Comparison of ENCODE assay signal across 1 cellular context in the genomic region with DNA sequence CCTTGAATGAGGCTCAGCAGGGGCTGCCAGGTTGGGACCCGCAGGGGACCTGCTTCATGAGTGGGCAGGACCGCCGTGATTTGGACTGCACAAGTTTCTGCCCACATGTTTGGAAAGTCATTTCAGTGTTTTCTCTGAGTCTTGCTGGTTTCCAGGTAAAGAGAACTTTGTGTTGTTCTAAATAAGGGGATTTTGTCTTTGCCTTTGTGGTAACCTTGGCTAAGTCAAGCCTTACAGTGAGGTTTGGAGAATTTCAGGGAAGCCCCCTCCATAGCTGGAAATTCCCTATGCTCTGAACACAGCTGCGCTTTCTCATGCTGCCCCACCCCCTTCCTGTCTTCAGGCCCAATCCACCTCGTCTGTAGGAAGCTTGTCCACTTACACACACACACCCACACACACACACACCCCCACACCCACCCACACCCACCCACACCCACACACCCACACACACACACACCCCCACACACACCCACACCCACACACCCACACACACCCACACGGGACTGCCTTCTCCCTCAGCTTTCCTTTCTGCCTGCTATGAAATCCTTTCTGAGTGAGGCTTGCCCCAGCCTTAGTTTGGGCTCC.
TF ChIP-seq lines count a peak whose summit lies in the region.

No MANE protein-coding gene starts in this region.

TF ChIP-seq in GM23338, 12 proteins besides CTCF, POLR2A, EP300 and RAD21 (continued from another document):
- no peak for TF ChIP-seq ETS1 (IDR thresholded peaks at IDR 0.05)
- TF ChIP-seq CREB1 (CRISPR knock-in tag; IDR thresholded peaks at IDR 0.05; ENCODE audit: low read depth), result no peak
- TF ChIP-seq POLR2AphosphoS5 (IDR thresholded peaks at IDR 0.05; ENCODE audit: low read depth), result no peak
- no peak for TF ChIP-seq ZNF462 (CRISPR knock-in tag; IDR thresholded peaks at IDR 0.05)
- TF ChIP-seq, protein P1, sequence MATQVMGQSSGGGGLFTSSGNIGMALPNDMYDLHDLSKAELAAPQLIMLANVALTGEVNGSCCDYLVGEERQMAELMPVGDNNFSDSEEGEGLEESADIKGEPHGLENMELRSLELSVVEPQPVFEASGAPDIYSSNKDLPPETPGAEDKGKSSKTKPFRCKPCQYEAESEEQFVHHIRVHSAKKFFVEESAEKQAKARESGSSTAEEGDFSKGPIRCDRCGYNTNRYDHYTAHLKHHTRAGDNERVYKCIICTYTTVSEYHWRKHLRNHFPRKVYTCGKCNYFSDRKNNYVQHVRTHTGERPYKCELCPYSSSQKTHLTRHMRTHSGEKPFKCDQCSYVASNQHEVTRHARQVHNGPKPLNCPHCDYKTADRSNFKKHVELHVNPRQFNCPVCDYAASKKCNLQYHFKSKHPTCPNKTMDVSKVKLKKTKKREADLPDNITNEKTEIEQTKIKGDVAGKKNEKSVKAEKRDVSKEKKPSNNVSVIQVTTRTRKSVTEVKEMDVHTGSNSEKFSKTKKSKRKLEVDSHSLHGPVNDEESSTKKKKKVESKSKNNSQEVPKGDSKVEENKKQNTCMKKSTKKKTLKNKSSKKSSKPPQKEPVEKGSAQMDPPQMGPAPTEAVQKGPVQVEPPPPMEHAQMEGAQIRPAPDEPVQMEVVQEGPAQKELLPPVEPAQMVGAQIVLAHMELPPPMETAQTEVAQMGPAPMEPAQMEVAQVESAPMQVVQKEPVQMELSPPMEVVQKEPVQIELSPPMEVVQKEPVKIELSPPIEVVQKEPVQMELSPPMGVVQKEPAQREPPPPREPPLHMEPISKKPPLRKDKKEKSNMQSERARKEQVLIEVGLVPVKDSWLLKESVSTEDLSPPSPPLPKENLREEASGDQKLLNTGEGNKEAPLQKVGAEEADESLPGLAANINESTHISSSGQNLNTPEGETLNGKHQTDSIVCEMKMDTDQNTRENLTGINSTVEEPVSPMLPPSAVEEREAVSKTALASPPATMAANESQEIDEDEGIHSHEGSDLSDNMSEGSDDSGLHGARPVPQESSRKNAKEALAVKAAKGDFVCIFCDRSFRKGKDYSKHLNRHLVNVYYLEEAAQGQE (IDR thresholded peaks at IDR 0.05; ENCODE audit: unreplicated experiment), result no peak
- TF ChIP-seq JUNB (IDR thresholded peaks at IDR 0.05; ENCODE audit: unreplicated experiment), result no peak
- no peak for TF ChIP-seq ZNF331 (CRISPR knock-in tag; IDR thresholded peaks at IDR 0.05; ENCODE audit: low read depth)
